Comparison of ENCODE assay signal across 16 cellular contexts in the genomic region with DNA sequence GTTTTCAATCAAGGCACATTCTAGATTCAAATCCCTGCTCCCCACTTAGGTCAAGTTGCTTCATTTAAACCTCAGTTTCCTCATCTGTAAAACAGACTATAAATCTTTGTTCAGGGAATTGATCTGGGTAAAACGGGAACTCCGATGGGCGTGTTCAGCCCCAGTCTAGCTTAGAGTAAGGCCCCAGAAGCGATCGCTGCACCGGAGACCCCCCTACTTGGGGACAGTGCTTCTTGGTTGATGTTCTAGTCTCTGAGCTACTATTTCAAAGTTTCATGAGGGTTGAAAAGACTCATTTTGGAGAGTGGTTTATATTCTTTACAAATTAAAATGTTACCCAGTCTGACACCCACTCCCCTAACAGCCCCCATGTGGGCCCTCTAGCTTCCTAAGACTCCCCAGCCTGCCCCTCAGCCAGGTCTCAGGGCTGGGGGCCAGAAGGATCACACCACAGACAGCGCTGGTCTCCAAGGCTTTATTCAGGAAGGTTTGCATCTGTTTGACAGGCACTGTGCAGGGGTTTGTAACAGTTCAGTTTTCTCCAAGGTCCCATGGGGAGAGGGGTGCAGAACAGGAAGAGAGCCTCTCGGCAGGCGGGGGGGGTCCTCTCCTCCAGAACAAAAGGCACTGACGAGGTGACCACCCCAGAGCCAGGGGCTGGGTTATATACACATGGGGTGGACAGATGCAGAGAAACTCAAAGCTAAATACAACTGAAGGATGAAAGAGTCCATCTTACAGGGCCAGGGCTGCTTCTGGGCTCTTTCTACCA.
A peak's percentile ranks its signal among the peaks of the same experiment; 100 is the strongest.
DNase-seq lines count a peak whose midpoint lies in the region; ATAC-seq lines count a peak whose summit lies in the region.
"Had no signal": no experiment of that assay in that cellular context is flagged by ENCODE, and none has a peak within 500 bp of the region (broad histone marks: within the 10 kb centered on the region; RNA-seq: fewer than 3 reads in every experiment).

No MANE protein-coding gene starts in this region.

- H3K9me3 ChIP-seq in muscle layer of colon (ENCODE audit: low read length): no peaks in the 10 kb centered on the region
- H3K9me3 ChIP-seq: thyroid gland had no signal

- no peak overlapping the region for H3K9ac ChIP-seq in muscle layer of colon (ENCODE audit: low read length)

- no peaks in the 10 kb centered on the region for H3K9me3 Mint-ChIP-seq in activated T-helper 17 cell treated with anti-CD3 and anti-CD28 coated beads, Interleukin-2, amount 50 U/mL, for 72 hours
- H3K9me3 Mint-ChIP-seq: HFFc6 had no signal

- H3K4me1 ChIP-seq in muscle layer of colon (ENCODE audit: insufficient read depth, low read length): peaks cover 61% of the 10 kb centered on the region

- H3K36me3 Mint-ChIP-seq in activated T-helper 17 cell treated with anti-CD3 and anti-CD28 coated beads, Interleukin-2, amount 50 U/mL, for 72 hours (ENCODE audit: low read depth): peaks cover 57% of the 10 kb centered on the region

- peaks cover 24% of the 10 kb centered on the region for H3K4me1 Mint-ChIP-seq in activated T-helper 17 cell treated with anti-CD3 and anti-CD28 coated beads, Interleukin-2, amount 50 U/mL, for 72 hours

- H3K27ac ChIP-seq in muscle layer of colon (ENCODE audit: low read depth, low read length): peak overlapping the region; percentile 57
- H3K27ac ChIP-seq in substantia nigra (ENCODE audit: low read depth, low read length, poor library complexity, severe bottlenecking): peak overlapping the region; percentile 28
- H3K27ac ChIP-seq: thyroid gland had no signal

- H3K4me3 Mint-ChIP-seq in activated T-helper 17 cell treated with anti-CD3 and anti-CD28 coated beads, Interleukin-2, amount 50 U/mL, for 72 hours: no peak overlapping the region
- H3K4me3 Mint-ChIP-seq: HFFc6 had no signal

- peaks cover 32% of the 10 kb centered on the region for H3K36me3 ChIP-seq in muscle layer of colon (ENCODE audit: insufficient read depth, low read length)
- H3K36me3 ChIP-seq: thyroid gland had no signal

- H3K4me3 ChIP-seq in muscle layer of colon (ENCODE audit: low read depth in 1 of 2, low read length in 2 of 2): no peak overlapping the region
- H3K4me3 ChIP-seq: thyroid gland had no signal

- H3K27me3 ChIP-seq in muscle layer of colon (ENCODE audit: control insufficient read depth in 1 of 2, insufficient read depth in 2 of 2, low read length in 2 of 2): no peaks in the 10 kb centered on the region
- H3K27me3 ChIP-seq: thyroid gland had no signal

- H3K27ac Mint-ChIP-seq in activated T-helper 17 cell treated with anti-CD3 and anti-CD28 coated beads, Interleukin-2, amount 50 U/mL, for 72 hours: peak overlapping the region; percentile 64
- H3K27ac Mint-ChIP-seq: HFFc6 had no signal

- DNase-seq in activated naive CD4-positive, alpha-beta T cell treated with Interleukin-2 at 50 U/mL for 16 hours: peak; percentile 1
- DNase-seq in activated naive CD4-positive, alpha-beta T cell (lab: John Stamatoyannopoulos, UW): no peak
- DNase-seq in substantia nigra (lab: John Stamatoyannopoulos, UW) (no peak), iPS-NIHi11 (ENCODE audit: low spot score) (no peak), NCI-H1092 (lab: John Stamatoyannopoulos, UW) (no peak), AG20443 (ENCODE audit: low spot score) (no peak)
- DNase-seq: activated CD4-positive, alpha-beta T cell treated with anti-CD3 and anti-CD28 coated beads, Interleukin-2, amount 50 U/mL, for 4 hours; activated gamma-delta T cell treated with Interleukin-2 at 50 U/mL for 16 hours; HFFc6; islet precursor cell; KBM-7; SHP77 treated with DMSO at 0.1 percent for 48 hours; T-helper 9 cell; thyroid gland had no signal

- no peak for ATAC-seq in activated T-helper 17 cell treated with anti-CD3 and anti-CD28 coated beads, Interleukin-2, amount 50 U/mL, for 72 hours (replicated peaks)

- no peaks in the 10 kb centered on the region for H3K27me3 Mint-ChIP-seq in activated T-helper 17 cell treated with anti-CD3 and anti-CD28 coated beads, Interleukin-2, amount 50 U/mL, for 72 hours
